33 cellular contexts compared by ENCODE assay signal in genomic region chr15:88563638-88564037, GRCh38. TPM values are rescaled to one million over a fixed set of nuclear protein-coding genes. Genes with fewer than 3 reads are reported as not detected.
A peak's percentile ranks its signal among the peaks of the same experiment; 100 is the strongest.
DNase-seq lines count a peak whose midpoint lies in the region; TF ChIP-seq lines count a peak whose summit lies in the region.
"Had no signal": no experiment of that assay in that cellular context is flagged by ENCODE, and none has a peak within 500 bp of the region (broad histone marks: within the 10 kb centered on the region; RNA-seq: fewer than 3 reads in every experiment).

No MANE protein-coding gene starts in this region.

- H3K36me3 Mint-ChIP-seq in endodermal cell (ENCODE audit: low read depth), result peaks cover 63% of the 10 kb centered on the region
- H3K36me3 Mint-ChIP-seq: stimulated activated effector memory CD8-positive, alpha-beta T cell treated with anti-CD3 and anti-CD28 coated beads, Interleukin-12 subunit alpha, Interleukin-12 subunit beta, amount 100 ng/mL, for 72 hours had no signal

- H3K27ac ChIP-seq in brain microvascular endothelial cell (no peak overlapping the region), endodermal cell (ENCODE audit: low read depth, low read length) (no peak overlapping the region)
- H3K27ac ChIP-seq: 22Rv1, adrenal gland, cardiac muscle cell, coronary artery, epithelial cell of prostate, sigmoid colon, SK-N-MC, tibial nerve had no signal

- peaks cover 36% of the 10 kb centered on the region for H3K9me3 Mint-ChIP-seq in endodermal cell
- H3K9me3 Mint-ChIP-seq: activated CD4-positive, alpha-beta memory T cell treated with anti-CD3 and anti-CD28 coated beads, Interleukin-2, amount 10 ng/mL, durations not matched to agents 7 days and 5 days; activated naive CD4-positive, alpha-beta T cell treated with anti-CD3 and anti-CD28 coated beads for 36 hours; activated T-helper 1 cell treated with anti-CD3 and anti-CD28 coated beads, Interleukin-12 subunit alpha, Interleukin-12 subunit beta, Interleukin-2, Interleukin-4 antibody, amounts not matched to agents 30 ng/mL and 10 ng/mL and 1 ng/mL, durations not matched to agents 14 hours and 24 hours and 36 hours; T-helper 1 cell treated with Interleukin-12 subunit alpha and Interleukin-12 subunit beta and Interleukin-4 antibody, amounts not matched to agents 30 μg/mL and 1 μg/mL, for 36 hours had no signal

- H3K27me3 ChIP-seq in brain microvascular endothelial cell (replicated peaks), result no peaks in the 10 kb centered on the region
- H3K27me3 ChIP-seq in endodermal cell (ENCODE audit: control insufficient read depth, insufficient read depth, low read length, poor library complexity, severe bottlenecking), result no peaks in the 10 kb centered on the region
- H3K27me3 ChIP-seq: adrenal gland, cardiac muscle cell, sigmoid colon, tibial nerve had no signal

- 87% methylated on average over 4 to 5 of the region's 5 CpGs for WGBS in endodermal cell (ENCODE audit: insufficient coverage in 1 of 2, insufficient read length in 1 of 2), 2 experiments

- H3K9me3 ChIP-seq in endodermal cell (ENCODE audit: control insufficient read depth, low read length), result peaks cover 19% of the 10 kb centered on the region
- H3K9me3 ChIP-seq: adrenal gland, sigmoid colon, tibial nerve had no signal

- no peaks in the 10 kb centered on the region for H3K27me3 Mint-ChIP-seq in endodermal cell (ENCODE audit: insufficient read depth)

- peaks cover 36% of the 10 kb centered on the region for H3K4me1 Mint-ChIP-seq in endodermal cell
- H3K4me1 Mint-ChIP-seq: activated CD4-positive, alpha-beta memory T cell treated with anti-CD3 and anti-CD28 coated beads, Interleukin-2, amount 10 ng/mL, durations not matched to agents 7 days and 5 days; IgD-negative memory B cell; stimulated activated effector memory CD8-positive, alpha-beta T cell treated with anti-CD3 and anti-CD28 coated beads, Interleukin-12 subunit alpha, Interleukin-12 subunit beta, amount 100 ng/mL, for 72 hours had no signal

- no peak overlapping the region for H3K27ac Mint-ChIP-seq in endodermal cell
- H3K27ac Mint-ChIP-seq: activated CD4-positive, alpha-beta memory T cell treated with anti-CD3 and anti-CD28 coated beads, Interleukin-2, amount 10 ng/mL, durations not matched to agents 7 days and 5 days; activated naive CD4-positive, alpha-beta T cell treated with anti-CD3 and anti-CD28 coated beads for 36 hours; activated T-helper 1 cell treated with anti-CD3 and anti-CD28 coated beads, Interleukin-12 subunit alpha, Interleukin-12 subunit beta, Interleukin-2, Interleukin-4 antibody, amounts not matched to agents 30 ng/mL and 10 ng/mL and 1 ng/mL, durations not matched to agents 14 hours and 24 hours and 36 hours; naive thymus-derived CD4-positive, alpha-beta T cell; stimulated activated effector memory CD8-positive, alpha-beta T cell treated with anti-CD3 and anti-CD28 coated beads, Interleukin-12 subunit alpha, Interleukin-12 subunit beta, amount 100 ng/mL, for 72 hours; T-helper 1 cell treated with Interleukin-12 subunit alpha and Interleukin-12 subunit beta and Interleukin-4 antibody, amounts not matched to agents 30 μg/mL and 1 μg/mL, for 36 hours had no signal

- peak; percentile 63 for DNase-seq in A172 (ENCODE audit: low spot score)
- DNase-seq in RKO (ENCODE audit: low spot score), result peak; percentile 9
- peak; percentile 57 for DNase-seq in brain microvascular endothelial cell
- DNase-seq in left kidney (ENCODE audit: low read depth, low spot score), result peak; percentile 2
- DNase-seq in endodermal cell, result no peak
- DNase-seq in NCI-H1694 treated with DMSO at 0.1 percent for 48 hours (lab: John Stamatoyannopoulos, UW), result no peak
- DNase-seq in D341Med (ENCODE audit: low spot score), result no peak
- DNase-seq in stimulated activated CD4-positive, alpha-beta T cell treated with anti-CD3 and anti-CD28 coated beads, Interleukin-4, amount 100 ng/mL, for 24 hours, result no peak
- DNase-seq: activated CD4-positive, alpha-beta memory T cell treated with anti-CD3 and anti-CD28 coated beads, Interleukin-2, amount 10 ng/mL, durations not matched to agents 7 days and 5 days; activated CD4-positive, CD25-positive, alpha-beta regulatory T cell treated with anti-CD3 and anti-CD28 coated beads, Interleukin-2, amount 50 U/mL, for 72 hours; activated CD8-positive, alpha-beta memory T cell treated with anti-CD3 and anti-CD28 coated beads, Interleukin-2, amount 50 U/mL, for 48 hours; activated naive CD4-positive, alpha-beta T cell treated with anti-CD3 and anti-CD28 coated beads for 36 hours; C1 segment of cervical spinal cord; Caco-2; DMS79; effector CD8-positive, alpha-beta T cell; midbrain; naive thymus-derived CD4-positive, alpha-beta T cell; NCI-H1092 treated with DMSO at 0.1 percent for 48 hours; NCI-H2171; NCI-H510A; sigmoid colon had no signal

- H3K4me1 ChIP-seq in endodermal cell (ENCODE audit: control insufficient read depth, insufficient read depth, low read length), result peaks cover 13% of the 10 kb centered on the region
- H3K4me1 ChIP-seq: adrenal gland, sigmoid colon, tibial nerve had no signal

- H3K4me3 Mint-ChIP-seq in endodermal cell, result no peak overlapping the region
- H3K4me3 Mint-ChIP-seq: activated CD4-positive, alpha-beta memory T cell treated with anti-CD3 and anti-CD28 coated beads, Interleukin-2, amount 10 ng/mL, durations not matched to agents 7 days and 5 days; activated naive CD4-positive, alpha-beta T cell treated with anti-CD3 and anti-CD28 coated beads for 36 hours; activated T-helper 1 cell treated with anti-CD3 and anti-CD28 coated beads, Interleukin-12 subunit alpha, Interleukin-12 subunit beta, Interleukin-2, Interleukin-4 antibody, amounts not matched to agents 30 ng/mL and 10 ng/mL and 1 ng/mL, durations not matched to agents 14 hours and 24 hours and 36 hours; IgD-negative memory B cell; naive thymus-derived CD4-positive, alpha-beta T cell; stimulated activated effector memory CD8-positive, alpha-beta T cell treated with anti-CD3 and anti-CD28 coated beads, Interleukin-12 subunit alpha, Interleukin-12 subunit beta, amount 100 ng/mL, for 72 hours; T-helper 1 cell treated with Interleukin-12 subunit alpha and Interleukin-12 subunit beta and Interleukin-4 antibody, amounts not matched to agents 30 μg/mL and 1 μg/mL, for 36 hours had no signal

- TF ChIP-seq CTCF in brain microvascular endothelial cell (IDR thresholded peaks at IDR 0.05; ENCODE audit: low read depth, low read length, missing control alignments) (no peak), endodermal cell (conservative IDR thresholded peaks at IDR 0.05) (no peak)

- H3K36me3 ChIP-seq in brain microvascular endothelial cell (replicated peaks), result no peaks in the 10 kb centered on the region
- H3K36me3 ChIP-seq in endodermal cell (ENCODE audit: control insufficient read depth, insufficient read depth, low read length), result peaks cover 74% of the 10 kb centered on the region
- H3K36me3 ChIP-seq: adrenal gland, cardiac muscle cell, sigmoid colon, tibial nerve had no signal

- in situ Hi-C loops in brain microvascular endothelial cell (cut with HindIII; ENCODE audit: low pct_ligation_motif_present, low sequenced_read_pairs), result no loop called here

- H3K4me3 ChIP-seq in brain microvascular endothelial cell (ENCODE audit: low read depth, low read length), result no peak overlapping the region
- no peak overlapping the region for H3K4me3 ChIP-seq in endodermal cell (ENCODE audit: low read length)
- H3K4me3 ChIP-seq: adrenal gland, cardiac muscle cell, coronary artery, sigmoid colon, SK-N-MC, tibial nerve had no signal

- no peak overlapping the region for H3K9ac ChIP-seq in endodermal cell (ENCODE audit: extremely low read depth, low read length, poor library complexity, severe bottlenecking)

RNA-seq across cellular contexts. Expression of gene DET1, which starts 17.2 kb away (rescaled TPM):
- 5.1 and 5.7 TPM in 2 replicates for total RNA-seq in A172 (2014; rRNA removed; shearing (Covaris generic))
- total RNA-seq in endodermal cell, result 1 to 10 TPM; 4.4 to 4.8 TPM
- 16.8 TPM for polyA plus RNA-seq in endodermal cell (2013, experiment 1 of 2)
- polyA plus RNA-seq in endodermal cell (2013, experiment 2 of 2), result 14.2 TPM

RNA-seq across cellular contexts. Expression of gene AEN, which starts 57.5 kb away (rescaled TPM):
- total RNA-seq in A172 (2014; rRNA removed; shearing (Covaris generic)), result 32.7 and 37.0 TPM in 2 replicates
- 10 to 100 TPM; 64.7 to 76.4 TPM for total RNA-seq in endodermal cell
- 43.9 TPM for polyA plus RNA-seq in endodermal cell (2013, experiment 1 of 2)
- polyA plus RNA-seq in endodermal cell (2013, experiment 2 of 2), result 42.6 TPM

Comparison
In these comparisons a context has a peak if more than half of its experiments do, and no peak if none do; other contexts are left out.
1. DNase-seq: peak in A172 (single experiment), RKO (single experiment), brain microvascular endothelial cell (single experiment) and left kidney (single experiment); none in endodermal cell (single experiment), NCI-H1694 treated with DMSO at 0.1 percent for 48 hours (single experiment), D341Med (single experiment) and stimulated activated CD4-positive, alpha-beta T cell treated with anti-CD3 and anti-CD28 coated beads, Interleukin-4, amount 100 ng/mL, for 24 hours (single experiment).